In genomic region chr13:19959141-19959830, GRCh38 we compare ENCODE assay signal across 8 cellular contexts.
DNase-seq lines count a peak whose midpoint lies in the region; ATAC-seq and TF ChIP-seq lines count a peak whose summit lies in the region.

No MANE protein-coding gene starts in this region.

- peak; percentile 14; the same call in 1 of the 2 replicates for TF ChIP-seq CTCF in AG10803 (conservative IDR thresholded peaks at IDR 0.05; ENCODE audit: low read length)

- ATAC-seq in GM19438 (IDR thresholded peaks at IDR 0.05; ENCODE audit: low read depth, unreplicated experiment), result peak; percentile 10
- ATAC-seq in activated CD4-positive, CD25-positive, alpha-beta regulatory T cell treated with anti-CD3 and anti-CD28 coated beads, Interleukin-2, amount 50 U/mL, for 24 hours, result peak; percentile 3 to 10

- DNase-seq in AG10803 (ENCODE audit: low read depth) (peak; percentile 52), NCI-H1092 (lab: John Stamatoyannopoulos, UW) (peak; percentile 47), kidney tubule cell (ENCODE audit: low spot score) (peak; percentile 58), GF-D8 (lab: John Stamatoyannopoulos, UW) (no peak)
- DNase-seq in central memory CD4-positive, alpha-beta T cell, result peak; percentile 69
- DNase-seq in stimulated activated CD4-positive, alpha-beta T cell treated with anti-CD3 and anti-CD28 coated beads, Interleukin-1b, Interleukin-23, amount 100 ng/mL, for 24 hours (ENCODE audit: low read depth in 4 of 4, low spot score in 1 of 4), result peak; percentile 33 to 57 (median 46)

- peak overlapping the region; percentile 90 for H3K4me3 ChIP-seq in AG10803 (ENCODE audit: low read length)
